In genomic region chr21:36065497-36066036, GRCh38 we compare ENCODE assay signal across 11 cellular contexts. TPM values are rescaled to one million over a fixed set of nuclear protein-coding genes. Genes with fewer than 3 reads are reported as not detected.
DNase-seq lines count a peak whose midpoint lies in the region; ATAC-seq, FAIRE-seq and TF ChIP-seq lines count a peak whose summit lies in the region.
"Had no signal": no experiment of that assay in that cellular context is flagged by ENCODE, and none has a peak within 500 bp of the region (broad histone marks: within the 10 kb centered on the region; RNA-seq: fewer than 3 reads in every experiment).

No MANE protein-coding gene starts in this region.

- BruUV-seq in HepG2 (replicated peaks; lab: Mats Ljungman, UMichigan) = no TSS peak

- in situ Hi-C loops in HepG2 (cut with HindIII; ENCODE audit: extremely low pct_ligation_motif_present, low pct_unique_long_range_greater_than_20kb) = no loop called here

- H3K4me3 ChIP-seq in HepG2 (replicated peaks in 1 of 3; ENCODE audit: insufficient read depth in 1 of 3, low read depth in 2 of 3, low read length in 3 of 3) = peak overlapping the region in 1 of 3 experiments; percentile 15; a peak in 2 of 6 replicates

- WGBS in HepG2 (ENCODE audit: low lambda C conversion rate) = 22% methylated on average over 3 of the region's 3 CpGs

- peak overlapping the region; percentile 57 for H3K27ac ChIP-seq in HepG2 (ENCODE audit: extremely low read length, insufficient read depth, low read length)

- peaks cover 6% of the 10 kb centered on the region for H3K9me3 ChIP-seq in HepG2 (ENCODE audit: low read length)

- no peak for TF ChIP-seq RAD21 in HepG2 (CRISPR knock-in tag; IDR thresholded peaks at IDR 0.05)

- peak overlapping the region; percentile 84 for H2AFZ ChIP-seq in HepG2 (ENCODE audit: low read length)

- ATAC-seq in HepG2 (peak; percentile 68), HG02970 (IDR thresholded peaks at IDR 0.05; ENCODE audit: low FRiP score, unreplicated experiment) (no peak), HG02938 (IDR thresholded peaks at IDR 0.05; ENCODE audit: unreplicated experiment) (no peak)
- ATAC-seq: stimulated activated naive B cell treated with anti-CD40 and anti-IgM and Interleukin-4, amounts not matched to agents 10 μg/mL and 1 μg/mL and 100 μg/mL, for 72 hours had no signal

- H3K4me2 ChIP-seq in HepG2 (ENCODE audit: low read depth, low read length) = peak overlapping the region; percentile 60

- H3K4me1 Mint-ChIP-seq in activated naive CD8-positive, alpha-beta T cell (ENCODE audit: low read depth) = peaks cover 18% of the 10 kb centered on the region
- peaks cover 10% of the 10 kb centered on the region for H3K4me1 Mint-ChIP-seq in chondrocyte (ENCODE audit: low read depth)

- peak in 1 of 2 experiments; percentile 38; a peak in 1 of 4 replicates for TF ChIP-seq EP300 in HepG2 (IDR thresholded peaks at IDR 0.05; ENCODE audit: low read depth in 2 of 2, low read length in 2 of 2)
- no peak for TF ChIP-seq EP300 in HepG2 (CRISPR knock-in tag; IDR thresholded peaks at IDR 0.05; ENCODE audit: borderline replicate concordance)

- no peaks in the 10 kb centered on the region for H3K27me3 ChIP-seq in HepG2 (ENCODE audit: control insufficient read depth in 1 of 2, insufficient read depth in 2 of 2, low read length in 2 of 2)

- CTCF ChIA-PET in HepG2 (lab: Yijun Ruan, JAX; ENCODE audit: low intra/inter-chr PET ratio, low total read pairs) = no interaction called here

- H3K4me3 Mint-ChIP-seq in activated naive CD8-positive, alpha-beta T cell = no peak overlapping the region
- H3K4me3 Mint-ChIP-seq in chondrocyte (ENCODE audit: unreplicated experiment) = no peak overlapping the region
- H3K4me3 Mint-ChIP-seq: stimulated activated naive B cell treated with anti-CD40 and anti-IgM and Interleukin-4, amounts not matched to agents 10 μg/mL and 1 μg/mL and 100 μg/mL, for 72 hours had no signal

- peaks cover 9% of the 10 kb centered on the region for H3K9me3 Mint-ChIP-seq in activated naive CD8-positive, alpha-beta T cell (ENCODE audit: low read depth)
- H3K9me3 Mint-ChIP-seq in chondrocyte (ENCODE audit: low read depth) = peaks cover 8% of the 10 kb centered on the region

- peak; percentile 37 for FAIRE-seq in HepG2 (lab: Jason Lieb, UNC)
- FAIRE-seq: GM12891 had no signal

- DNase-seq in GDM1 (lab: John Stamatoyannopoulos, UW) = peak; percentile 1
- peak; percentile 48 for DNase-seq in LHCN-M2 (ENCODE audit: low read depth)
- DNase-seq in HepG2 (ENCODE audit: low spot score) = peak; percentile 72
- DNase-seq in chondrocyte (ENCODE audit: low spot score) = no peak
- DNase-seq: NCI-H446; posterior cingulate gyrus; stimulated activated naive B cell treated with anti-CD40 and anti-IgM and Interleukin-4, amounts not matched to agents 10 μg/mL and 1 μg/mL and 100 μg/mL, for 72 hours had no signal

- H3K36me3 ChIP-seq in HepG2 (replicated peaks in 1 of 2; ENCODE audit: control insufficient read depth in 1 of 2, insufficient read depth in 2 of 2, low read length in 2 of 2) = no peaks in the 10 kb centered on the region

- no peaks in the 10 kb centered on the region for H3K79me2 ChIP-seq in HepG2 (ENCODE audit: insufficient read depth, low read length)

- TF ChIP-seq CTCF in HepG2 (CRISPR knock-in tag; IDR thresholded peaks at IDR 0.05) = no peak
- no peak for TF ChIP-seq CTCF in chondrocyte (IDR thresholded peaks at IDR 0.05)

- H3K27ac Mint-ChIP-seq in activated naive CD8-positive, alpha-beta T cell = peak overlapping the region; percentile 28
- H3K27ac Mint-ChIP-seq in chondrocyte (ENCODE audit: unreplicated experiment) = no peak overlapping the region
- H3K27ac Mint-ChIP-seq: stimulated activated naive B cell treated with anti-CD40 and anti-IgM and Interleukin-4, amounts not matched to agents 10 μg/mL and 1 μg/mL and 100 μg/mL, for 72 hours had no signal

- peaks cover 9% of the 10 kb centered on the region for H3K36me3 Mint-ChIP-seq in activated naive CD8-positive, alpha-beta T cell
- peaks cover 7% of the 10 kb centered on the region for H3K36me3 Mint-ChIP-seq in chondrocyte (ENCODE audit: low read depth)

- intact Hi-C loops in HepG2 (cut with micrococcal nuclease; ENCODE audit: unreplicated experiment) = no loop called here

- H3K27me3 Mint-ChIP-seq in activated naive CD8-positive, alpha-beta T cell = no peaks in the 10 kb centered on the region
- H3K27me3 Mint-ChIP-seq in chondrocyte (ENCODE audit: low read depth) = no peaks in the 10 kb centered on the region

- H3K4me1 ChIP-seq in HepG2 (ENCODE audit: insufficient read depth, low read length) = peaks cover 46% of the 10 kb centered on the region

- no peak for TF ChIP-seq POLR2A in HepG2 (IDR thresholded peaks at IDR 0.05; ENCODE audit: insufficient read depth in 1 of 2, low read depth in 2 of 2, low read length in 2 of 2)

- no peaks in the 10 kb centered on the region for H4K20me1 ChIP-seq in HepG2 (ENCODE audit: insufficient read depth, low read length)

- POLR2A ChIA-PET in HepG2 (lab: Yijun Ruan, JAX) = no interaction called here

- no peak overlapping the region for H3K9ac ChIP-seq in HepG2 (ENCODE audit: insufficient read depth, low read depth, low read length)

TF ChIP-seq in HepG2, 621 proteins besides CTCF, POLR2A, EP300 and RAD21 (continues in another document):
- TF ChIP-seq ZNF431 (CRISPR knock-in tag; IDR thresholded peaks at IDR 0.05; ENCODE audit: borderline replicate concordance, low read depth) (no peak), ZBTB7A (CRISPR knock-in tag; IDR thresholded peaks at IDR 0.05) (0 out of 2 replicates have a peak, but pooled peaks have one; percentile 43), ZNF737 (CRISPR knock-in tag; IDR thresholded peaks at IDR 0.05; ENCODE audit: borderline replicate concordance) (no peak), GATAD2A (CRISPR knock-in tag; IDR thresholded peaks at IDR 0.05) (peak; percentile 60), NCOR1 (IDR thresholded peaks at IDR 0.05; ENCODE audit: borderline replicate concordance, low read length) (peak; percentile 63; the same call in 1 of the 2 replicates)

RNA-seq across cellular contexts. Expression of gene CBR1, which starts 4.3 kb away (rescaled TPM):
- total RNA-seq in LHCN-M2 (2014; rRNA removed) (124 and 234 TPM in 2 replicates), HepG2 (2016; rRNA removed; fragmentation: Illumina TruSeq; extraction: Trizol) (38.7 and 45.6 TPM in 2 replicates), chondrocyte (17.6 to 23.6 TPM (median 19.7 TPM) in 3 replicates)
- 86.4 TPM for polyA plus RNA-seq in LHCN-M2 (2012)
- total RNA-seq in HepG2 (2016; cell fraction: cytosol; rRNA removed; fragmentation: Illumina TruSeq; extraction: Trizol; ENCODE audit: low read depth) = 7.9 and 8.1 TPM in 2 replicates
- total RNA-seq in HepG2 (2016; cell fraction: insoluble cytoplasmic fraction; rRNA removed; fragmentation: Illumina TruSeq; extraction: Trizol) = 38.5 and 46.8 TPM in 2 replicates
- total RNA-seq in HepG2 (2016; cell fraction: membrane; rRNA removed; fragmentation: Illumina TruSeq; extraction: Trizol) = 14.5 and 17.4 TPM in 2 replicates
- total RNA-seq in HepG2 (2016; cell fraction: nucleus; rRNA removed; fragmentation: Illumina TruSeq; extraction: Trizol) = 15.4 and 15.7 TPM in 2 replicates
- polyA plus RNA-seq in HepG2 (2011; rRNA removed) = 33.7 and 40.2 TPM in 2 replicates
- 42.7 and 71.0 TPM in 2 replicates for polyA plus RNA-seq in HepG2 (2011; cell fraction: cytosol; rRNA removed)
- 26.4 and 32.1 TPM in 2 replicates for polyA plus RNA-seq in HepG2 (2011; cell fraction: nucleus; rRNA removed)
- 30.4 and 32.9 TPM in 2 replicates for polyA plus RNA-seq in HepG2 (2012)
- polyA plus RNA-seq in HepG2 (2016; cell fraction: cytosol; fragmentation: Illumina TruSeq; extraction: Trizol; ENCODE audit: low read depth) = 7.7 and 9.2 TPM in 2 replicates
- polyA plus RNA-seq in HepG2 (2016; cell fraction: insoluble cytoplasmic fraction; fragmentation: Illumina TruSeq; extraction: Trizol; ENCODE audit: low read depth) = 51.8 and 57.6 TPM in 2 replicates
- 11.5 and 12.6 TPM in 2 replicates for polyA plus RNA-seq in HepG2 (2016; cell fraction: membrane; fragmentation: Illumina TruSeq; extraction: Trizol; ENCODE audit: low read depth)
- 23.3 and 28.1 TPM in 2 replicates for polyA plus RNA-seq in HepG2 (2016; cell fraction: nucleus; fragmentation: Illumina TruSeq; extraction: Trizol; ENCODE audit: insufficient read depth, low read depth)
- polyA minus RNA-seq in HepG2 (2011; rRNA and poly(A)+ RNA removed; ENCODE audit: low replicate concordance) = 72.8 and 83.4 TPM in 2 replicates
- 23.7 and 30.8 TPM in 2 replicates for polyA minus RNA-seq in HepG2 (2011; cell fraction: cytosol; rRNA and poly(A)+ RNA removed)
- 4.5 and 7.2 TPM in 2 replicates for polyA minus RNA-seq in HepG2 (2011; cell fraction: nucleus; rRNA and poly(A)+ RNA removed)

RNA-seq across cellular contexts. Expression of gene SETD4, which starts 5.2 kb away (rescaled TPM):
- total RNA-seq in LHCN-M2 (2014; rRNA removed) (10.6 and 14.9 TPM in 2 replicates), HepG2 (2016; rRNA removed; fragmentation: Illumina TruSeq; extraction: Trizol) (11.9 and 14.4 TPM in 2 replicates), chondrocyte (10.9 to 14.4 TPM (median 11.9 TPM) in 3 replicates)
- polyA plus RNA-seq in LHCN-M2 (2012) = 6.1 TPM
- total RNA-seq in HepG2 (2016; cell fraction: cytosol; rRNA removed; fragmentation: Illumina TruSeq; extraction: Trizol; ENCODE audit: low read depth) = 2.4 and 3.7 TPM in 2 replicates
- total RNA-seq in HepG2 (2016; cell fraction: insoluble cytoplasmic fraction; rRNA removed; fragmentation: Illumina TruSeq; extraction: Trizol) = 12.5 and 15.3 TPM in 2 replicates
- 4.4 and 6.1 TPM in 2 replicates for total RNA-seq in HepG2 (2016; cell fraction: membrane; rRNA removed; fragmentation: Illumina TruSeq; extraction: Trizol)
- total RNA-seq in HepG2 (2016; cell fraction: nucleus; rRNA removed; fragmentation: Illumina TruSeq; extraction: Trizol) = 26.3 and 27.5 TPM in 2 replicates
- polyA plus RNA-seq in HepG2 (2011; rRNA removed) = 7.1 and 8.4 TPM in 2 replicates
- polyA plus RNA-seq in HepG2 (2011; cell fraction: cytosol; rRNA removed) = 4.4 and 5.1 TPM in 2 replicates
- polyA plus RNA-seq in HepG2 (2011; cell fraction: nucleus; rRNA removed) = 17.7 and 21.1 TPM in 2 replicates
- 6.2 and 8.6 TPM in 2 replicates for polyA plus RNA-seq in HepG2 (2012)
- polyA plus RNA-seq in HepG2 (2016; cell fraction: cytosol; fragmentation: Illumina TruSeq; extraction: Trizol; ENCODE audit: low read depth) = 1.3 and 1.5 TPM in 2 replicates
- polyA plus RNA-seq in HepG2 (2016; cell fraction: insoluble cytoplasmic fraction; fragmentation: Illumina TruSeq; extraction: Trizol; ENCODE audit: low read depth) = 10.0 and 10.5 TPM in 2 replicates
- polyA plus RNA-seq in HepG2 (2016; cell fraction: membrane; fragmentation: Illumina TruSeq; extraction: Trizol; ENCODE audit: low read depth) = 1.8 and 2.8 TPM in 2 replicates
- polyA plus RNA-seq in HepG2 (2016; cell fraction: nucleus; fragmentation: Illumina TruSeq; extraction: Trizol; ENCODE audit: insufficient read depth, low read depth) = 37.4 and 44.2 TPM in 2 replicates
- polyA minus RNA-seq in HepG2 (2011; rRNA and poly(A)+ RNA removed; ENCODE audit: low replicate concordance) = 12.9 and 17.6 TPM in 2 replicates
- polyA minus RNA-seq in HepG2 (2011; cell fraction: cytosol; rRNA and poly(A)+ RNA removed) = 2.7 and 5.1 TPM in 2 replicates
- 24.9 and 25.4 TPM in 2 replicates for polyA minus RNA-seq in HepG2 (2011; cell fraction: nucleus; rRNA and poly(A)+ RNA removed)
